ENCODE assay signal across 8 cellular contexts in the genomic region with DNA sequence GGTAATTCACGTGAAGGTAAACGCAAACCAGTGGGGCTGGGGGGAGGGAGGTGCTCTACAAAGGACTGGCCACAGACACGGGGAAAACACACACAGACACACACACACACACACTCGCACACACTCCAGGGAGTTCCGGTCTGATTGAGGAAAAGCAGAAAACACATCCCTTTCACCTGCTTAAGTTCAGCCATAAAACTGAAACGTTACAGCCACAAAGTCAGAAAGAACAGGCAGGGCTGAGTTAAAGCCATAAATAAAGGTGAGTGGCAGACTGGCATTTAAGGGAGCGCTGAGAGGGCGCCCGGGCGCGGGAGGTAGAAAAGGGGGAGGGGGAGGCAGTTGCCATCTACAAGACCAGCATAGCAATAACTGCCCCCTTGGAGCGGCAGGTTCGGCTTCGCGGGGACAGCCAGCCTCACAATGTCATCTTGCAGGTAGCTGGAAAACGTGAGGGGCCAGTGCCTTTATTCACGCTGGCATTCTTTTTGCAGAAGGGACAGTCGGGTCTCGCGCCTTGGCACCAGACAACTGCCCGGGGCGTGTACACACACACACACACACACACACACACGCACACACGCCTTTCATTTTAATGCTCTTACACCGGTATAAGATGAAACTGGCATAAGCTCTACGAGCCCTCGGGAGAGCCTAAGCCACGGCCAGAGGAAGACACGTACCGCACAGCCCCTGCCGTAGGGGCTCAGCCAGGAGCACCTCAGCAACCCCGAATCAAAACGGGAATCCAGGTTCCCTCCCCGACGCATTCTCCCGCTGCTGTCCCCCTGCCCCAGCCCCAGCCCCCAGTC. TPM values are rescaled to one million over a fixed set of nuclear protein-coding genes. Genes with fewer than 3 reads are reported as not detected.
DNase-seq lines count a peak whose midpoint lies in the region; ATAC-seq, FAIRE-seq and TF ChIP-seq lines count a peak whose summit lies in the region.

No MANE protein-coding gene starts in this region.

- WGBS in K562 (ENCODE audit: insufficient coverage, low coverage, missing lambda C conversion rate), result under 1% methylated on average over 24 of the region's 36 CpGs

- peaks cover 81% of the 10 kb centered on the region for H3K79me2 ChIP-seq in K562 (ENCODE audit: control insufficient read depth, insufficient read depth, low read length)

- H3K27ac ChIP-seq in CD4-positive, CD25-positive, alpha-beta regulatory T cell (ENCODE audit: insufficient read depth, low read length, poor library complexity, severe bottlenecking), result peak overlapping the region; percentile 84
- H3K27ac ChIP-seq in K562 (ENCODE audit: extremely low read depth, low read depth, low read length), result peak overlapping the region; percentile 84

- H3K27me3 Mint-ChIP-seq in CD4-positive, CD25-positive, alpha-beta regulatory T cell, result no peaks in the 10 kb centered on the region
- H3K27me3 Mint-ChIP-seq in IgD-negative memory B cell, result peaks cover 1% of the 10 kb centered on the region

- H3K4me3 Mint-ChIP-seq in CD4-positive, CD25-positive, alpha-beta regulatory T cell, result peak overlapping the region; percentile 94 to 97 (median 95)
- H3K4me3 Mint-ChIP-seq in IgD-negative memory B cell, result peak overlapping the region; percentile 87 to 97 (median 94)

- peak; percentile 10 to 13 for ATAC-seq in CD4-positive, CD25-positive, alpha-beta regulatory T cell (ENCODE audit: low read depth in 2 of 2)
- ATAC-seq in K562, result peak; percentile 47

- H4K20me1 ChIP-seq in K562 (replicated peaks; ENCODE audit: control insufficient read depth, insufficient read depth, low read length), result peaks cover 15% of the 10 kb centered on the region

- no peak for TF ChIP-seq RAD21 in K562 (CRISPR knock-in tag; conservative IDR thresholded peaks at IDR 0.05 in 1 of 2, IDR thresholded peaks at IDR 0.05 in 1 of 2)

- peaks cover 4% of the 10 kb centered on the region for H3K9me1 ChIP-seq in K562 (ENCODE audit: control insufficient read depth, insufficient read depth, low read length)

- no peak for TF ChIP-seq POLR2A in K562 (conservative IDR thresholded peaks at IDR 0.05)

- H3K4me2 ChIP-seq in K562 (ENCODE audit: insufficient read depth, low read length) (peak overlapping the region; percentile 94), skeletal muscle satellite cell (ENCODE audit: low read length) (peak overlapping the region; percentile 96)

- H3K4me1 Mint-ChIP-seq in CD4-positive, CD25-positive, alpha-beta regulatory T cell, result peaks cover 9 to 35% (median 17%) of the 10 kb centered on the region in 4 donors
- peaks cover 22 to 27% (median 23%) of the 10 kb centered on the region in 3 donors for H3K4me1 Mint-ChIP-seq in IgD-negative memory B cell

- no peak for FAIRE-seq in K562 (lab: Jason Lieb, UNC)

- H3K4me1 ChIP-seq in CD4-positive, CD25-positive, alpha-beta regulatory T cell (ENCODE audit: control insufficient read depth, insufficient read depth, low read length, poor library complexity, severe bottlenecking), result peaks cover 57% of the 10 kb centered on the region
- H3K4me1 ChIP-seq in K562 (replicated peaks in 1 of 2; ENCODE audit: control insufficient read depth in 2 of 2, insufficient read depth in 2 of 2, low read length in 2 of 2) (peaks cover 12 to 33% of the 10 kb centered on the region in 2 experiments), skeletal muscle satellite cell (ENCODE audit: control insufficient read depth, insufficient read depth, low read length) (peaks cover 16% of the 10 kb centered on the region)

- TF ChIP-seq EP300 in K562 (IDR thresholded peaks at IDR 0.05; ENCODE audit: low read length), result no peak

- peak overlapping the region; percentile 92 to 93 (median 92) for H3K27ac Mint-ChIP-seq in CD4-positive, CD25-positive, alpha-beta regulatory T cell
- H3K27ac Mint-ChIP-seq in IgD-negative memory B cell, result peak overlapping the region; percentile 65 to 82 (median 67)

- peak overlapping the region; percentile 35 for H2AFZ ChIP-seq in K562 (ENCODE audit: low read depth, low read length)

- TF ChIP-seq CTCF in K562 (IDR thresholded peaks at IDR 0.05 in 2 of 3, conservative IDR thresholded peaks at IDR 0.05 in 1 of 3; ENCODE audit: insufficient read depth in 2 of 3, low read depth in 1 of 3, low read length in 3 of 3), result no peak

- CTCF ChIA-PET in K562 (lab: Yijun Ruan, JAX; ENCODE audit: low intra/inter-chr PET ratio), result no interaction called here

- H3K4me3 ChIP-seq in CD4-positive, CD25-positive, alpha-beta regulatory T cell (ENCODE audit: low read depth, low read length), result peak overlapping the region; percentile 99
- peak overlapping the region; percentile 57 for H3K4me3 ChIP-seq in K562
- H3K4me3 ChIP-seq in iPS-18c (ENCODE audit: insufficient read depth, low read depth, low read length), result peak overlapping the region; percentile 64
- peak overlapping the region; percentile 67 for H3K4me3 ChIP-seq in skeletal muscle satellite cell (ENCODE audit: low read length)

- no peaks in the 10 kb centered on the region for H3K9me3 ChIP-seq in CD4-positive, CD25-positive, alpha-beta regulatory T cell (ENCODE audit: control insufficient read depth in 2 of 2, low read length in 2 of 2)
- no peaks in the 10 kb centered on the region for H3K9me3 ChIP-seq in K562 (replicated peaks; ENCODE audit: control insufficient read depth, insufficient read depth, low read depth, low read length)
- no peaks in the 10 kb centered on the region for H3K9me3 ChIP-seq in iPS-18c (ENCODE audit: control insufficient read depth, insufficient read depth, low read length)
- H3K9me3 ChIP-seq in skeletal muscle satellite cell (replicated peaks; ENCODE audit: low read length), result no peaks in the 10 kb centered on the region

- H3K36me3 Mint-ChIP-seq in CD4-positive, CD25-positive, alpha-beta regulatory T cell, result no peaks in the 10 kb centered on the region
- no peaks in the 10 kb centered on the region for H3K36me3 Mint-ChIP-seq in IgD-negative memory B cell

- no peaks in the 10 kb centered on the region for H3K36me3 ChIP-seq in CD4-positive, CD25-positive, alpha-beta regulatory T cell (ENCODE audit: control insufficient read depth, insufficient read depth, low read length)
- H3K36me3 ChIP-seq in K562 (ENCODE audit: control insufficient read depth, insufficient read depth, low read length) (no peaks in the 10 kb centered on the region), skeletal muscle satellite cell (ENCODE audit: insufficient read depth, low read length) (no peaks in the 10 kb centered on the region)

- no peaks in the 10 kb centered on the region for H3K27me3 ChIP-seq in CD4-positive, CD25-positive, alpha-beta regulatory T cell (ENCODE audit: control insufficient read depth, insufficient read depth, low read length)
- H3K27me3 ChIP-seq in K562 (ENCODE audit: control insufficient read depth in 2 of 2, insufficient read depth in 2 of 2, low read length in 2 of 2) (no peaks in the 10 kb centered on the region), skeletal muscle satellite cell (ENCODE audit: control insufficient read depth, insufficient read depth, low read length) (peaks cover 62% of the 10 kb centered on the region)

- H3K9me3 Mint-ChIP-seq in CD4-positive, CD25-positive, alpha-beta regulatory T cell, result peaks cover 0 to 2% (median 0%) of the 10 kb centered on the region in 7 donors
- H3K9me3 Mint-ChIP-seq in IgD-negative memory B cell, result no peaks in the 10 kb centered on the region

- in situ Hi-C loops in K562 (cut with MboI), result no loop called here

- H3K9ac ChIP-seq in K562 (ENCODE audit: insufficient read depth in 1 of 2, low read depth in 2 of 2, low read length in 2 of 2) (peak overlapping the region; percentile 82 to 96), skeletal muscle satellite cell (ENCODE audit: low read depth, low read length) (no peak overlapping the region)

- peak; percentile 46 to 79 (median 67) for DNase-seq in CD4-positive, CD25-positive, alpha-beta regulatory T cell
- DNase-seq in T-helper 2 cell, result peak; percentile 25 to 83 (median 50)
- DNase-seq in K562 (ENCODE audit: extremely low read depth in 1 of 4, low spot score in 3 of 4), result peak in 2 of 4 experiments; percentile 27 to 32
- no peak for DNase-seq in NCI-H1694 (lab: John Stamatoyannopoulos, UW)
- DNase-seq in AML-193 (lab: John Stamatoyannopoulos, UW), result no peak

- BruUV-seq in K562 (replicated peaks; lab: Mats Ljungman, UMichigan), result no TSS peak

- intact Hi-C loops in K562 (cut with micrococcal nuclease), result loop anchor here (10.0 kb wide), 1 partner anchor 85 kb away; no protein-coding TSS in a partner anchor

- POLR2A ChIA-PET in K562 (lab: Yijun Ruan, JAX), result interaction anchor here (0.6 to 3.2 kb wide), 10 partner anchors 8 to 352 kb away, joined by 3 to 12 read pairs (median 4); no protein-coding TSS in a partner anchor

TF ChIP-seq in K562, 482 proteins besides CTCF, POLR2A, EP300 and RAD21 (continues in another document):
- TF ChIP-seq KDM1A (IDR thresholded peaks at IDR 0.05) (peak in 1 of 2 experiments; percentile 92; a peak in 2 of 4 replicates), ELF2 (CRISPR knock-in tag; IDR thresholded peaks at IDR 0.05) (no peak), ZNF263 (CRISPR knock-in tag; IDR thresholded peaks at IDR 0.05; ENCODE audit: borderline replicate concordance) (0 out of 2 replicates have a peak, but pooled peaks have one; percentile 12)

RNA-seq across cellular contexts. Expression of gene TNIK, which starts 0.9 kb away (rescaled TPM):
- 162 TPM for total RNA-seq in CD4-positive, CD25-positive, alpha-beta regulatory T cell
- polyA plus RNA-seq in CD4-positive, CD25-positive, alpha-beta regulatory T cell, result 10 to 100 TPM; 14.7 to 26.7 (median 22.0) TPM
- polyA plus RNA-seq in IgD-negative memory B cell (3.0 TPM), K562 (2011; rRNA removed) (23.1 and 29.7 TPM in 2 replicates), K562 (2014; fragmentation: Illumina TruSeq; extraction: Trizol) (39.0 and 41.2 TPM in 2 replicates), K562 (2014; fragmentation: Nextera tagmentation; extraction: Ambion mirVana) (1 to 10 TPM; 6.6 to 6.8 TPM), K562 (2014; rRNA removed) (22.2 and 22.3 TPM in 2 replicates)
- 52.4 and 113 TPM in 2 replicates for total RNA-seq in K562 (2011; cell fraction: chromatin; rRNA removed; ENCODE audit: low replicate concordance)
- total RNA-seq in K562 (2011; cell fraction: nucleolus; rRNA removed), result 18.5 and 29.7 TPM in 2 replicates
- 43.6 and 75.6 TPM in 2 replicates for total RNA-seq in K562 (2011; cell fraction: nucleoplasm; rRNA removed)
- total RNA-seq in K562 (2014; rRNA removed) (24.7 and 27.0 TPM in 2 replicates), K562 (2014; rRNA removed; fragmentation: Illumina TruSeq; extraction: Trizol) (24.2 and 29.6 TPM in 2 replicates), K562 (2015; rRNA removed; fragmentation: Illumina TruSeq; extraction: Trizol) (23.5 and 27.3 TPM in 2 replicates), K562 (2021) (34.2 and 38.8 TPM in 2 replicates)
- 8.2 and 12.3 TPM in 2 replicates for polyA plus RNA-seq in K562 (2011; cell fraction: cytosol; rRNA removed)
- 58.7 and 77.6 TPM in 2 replicates for polyA plus RNA-seq in K562 (2011; cell fraction: nucleus; rRNA removed)
- polyA plus RNA-seq in K562 (2012), result 25.2 and 29.4 TPM in 2 replicates
- polyA minus RNA-seq in K562 (2011; rRNA and poly(A)+ RNA removed), result 48.4 and 50.0 TPM in 2 replicates
- 15.6 and 16.9 TPM in 2 replicates for polyA minus RNA-seq in K562 (2011; cell fraction: cytosol; rRNA and poly(A)+ RNA removed)
- 39.2 and 45.5 TPM in 2 replicates for polyA minus RNA-seq in K562 (2011; cell fraction: nucleus; rRNA and poly(A)+ RNA removed)
- total RNA-seq in skeletal muscle satellite cell (2012; rRNA removed), result 5.0 and 6.1 TPM in 2 replicates

Comparison
In these comparisons a context has a peak if more than half of its experiments do, and no peak if none do; other contexts are left out.
1. DNase-seq: peak in CD4-positive, CD25-positive, alpha-beta regulatory T cell (3 of 3) and T-helper 2 cell (5 of 5); none in NCI-H1694 (single experiment) and AML-193 (0 of 2).
2. Peak in every context shown above with its lines, with median percentiles within 50 percentile points of each other: H3K4me3 ChIP-seq.